8 cellular contexts compared by ENCODE assay signal in the genomic region with DNA sequence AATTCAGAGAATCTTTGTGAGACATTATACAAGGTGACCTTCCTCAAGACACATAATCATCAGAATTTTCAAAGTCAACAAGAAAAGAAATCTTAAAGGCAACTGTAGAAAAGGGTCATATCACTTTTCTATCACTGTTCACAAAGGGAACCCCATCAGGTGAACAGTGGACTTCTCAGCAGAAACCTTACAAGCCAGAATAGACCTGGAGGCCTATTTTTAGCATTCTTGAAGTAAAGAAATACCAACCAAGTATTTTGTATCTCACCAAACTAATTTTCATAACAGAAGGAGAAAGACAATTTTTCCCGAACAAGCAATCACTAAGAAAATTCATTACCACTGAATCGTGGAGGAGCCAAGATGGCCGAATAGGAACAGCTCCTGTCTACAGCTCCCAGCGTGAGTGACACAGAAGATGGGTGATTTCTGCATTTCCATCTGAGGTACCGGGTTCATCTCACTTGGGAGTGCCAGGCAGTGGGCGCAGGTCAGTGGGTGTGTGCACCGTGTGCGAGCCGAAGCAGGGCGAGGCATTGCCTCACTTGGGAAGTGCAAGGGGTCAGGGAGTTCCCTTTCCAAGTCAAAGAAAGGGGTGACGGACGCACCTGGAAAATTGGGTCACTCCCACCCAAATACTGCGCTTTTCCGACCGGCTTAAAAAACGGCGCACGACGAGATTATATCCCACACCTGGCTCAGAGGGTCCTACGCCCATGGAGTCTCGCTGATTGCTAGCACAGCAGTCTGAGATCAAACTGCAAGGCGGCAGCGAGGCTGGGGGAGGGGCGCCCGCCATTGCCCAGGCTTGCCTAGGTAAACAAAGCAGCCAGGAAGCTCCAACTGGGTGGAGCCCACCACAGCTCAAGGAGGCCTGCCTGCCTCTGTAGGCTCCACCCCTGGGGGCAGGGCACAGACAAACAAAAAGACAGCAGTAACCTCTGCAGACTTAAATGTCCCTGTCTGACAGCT.
A peak's percentile ranks its signal among the peaks of the same experiment; 100 is the strongest.
DNase-seq lines count a peak whose midpoint lies in the region; ATAC-seq and TF ChIP-seq lines count a peak whose summit lies in the region.
"Not testable (repeated sequence)": the region's sequence is repeated elsewhere in the genome, so short reads cannot be mapped to it uniquely, and the experiment has no call there.

No MANE protein-coding gene starts in this region.

- not testable (repeated sequence) for H3K36me3 ChIP-seq in CD8-positive, alpha-beta memory T cell (ENCODE audit: insufficient read depth, low read length); H7 (replicated peaks; ENCODE audit: control insufficient read depth, insufficient read depth, low read length); colonic mucosa

- not testable (repeated sequence) for H3K4me1 ChIP-seq in CD8-positive, alpha-beta memory T cell (ENCODE audit: insufficient read depth, low read length); colonic mucosa

- H3K27ac Mint-ChIP-seq in CD8-positive, alpha-beta memory T cell, result peak overlapping the region in 6 of 8 donors; percentile 47 to 97 (median 88)
- H3K27ac Mint-ChIP-seq in activated CD8-positive, alpha-beta memory T cell treated with anti-CD3 and anti-CD28 coated beads, Interleukin-2, amount 10 ng/mL, durations not matched to agents 7 days and 5 days, result peak overlapping the region; percentile 84
- peak overlapping the region; percentile 84 for H3K27ac Mint-ChIP-seq in progenitor cell of endocrine pancreas

- TF ChIP-seq CTCF in colonic mucosa (IDR thresholded peaks at IDR 0.05); progenitor cell of endocrine pancreas (IDR thresholded peaks at IDR 0.05; ENCODE audit: unreplicated experiment): not testable (repeated sequence)

- H3K4me1 Mint-ChIP-seq in CD8-positive, alpha-beta memory T cell; activated CD8-positive, alpha-beta memory T cell treated with anti-CD3 and anti-CD28 coated beads, Interleukin-2, amount 10 ng/mL, durations not matched to agents 7 days and 5 days; progenitor cell of endocrine pancreas (ENCODE audit: low read depth): not testable (repeated sequence)

- H3K36me3 Mint-ChIP-seq in CD8-positive, alpha-beta memory T cell; activated CD8-positive, alpha-beta memory T cell treated with anti-CD3 and anti-CD28 coated beads, Interleukin-2, amount 10 ng/mL, durations not matched to agents 7 days and 5 days; progenitor cell of endocrine pancreas (ENCODE audit: insufficient read depth): not testable (repeated sequence)

- peak in 1 of 5 donors; percentile 5 for DNase-seq in CD8-positive, alpha-beta memory T cell
- DNase-seq in H7; activated CD8-positive, alpha-beta memory T cell treated with anti-CD3 and anti-CD28 coated beads, Interleukin-2, amount 10 ng/mL, durations not matched to agents 7 days and 5 days; colonic mucosa; progenitor cell of endocrine pancreas (ENCODE audit: low spot score, unreplicated experiment): not testable (repeated sequence)
- DNase-seq in NCI-H2081 (lab: John Stamatoyannopoulos, UW) (peak; percentile 9 to 18), NCI-H82 treated with DMSO at 0.1 percent for 48 hours (lab: John Stamatoyannopoulos, UW; ENCODE audit: unreplicated experiment) (peak; percentile 30), left colon (peak; percentile 25 to 38)

- peak overlapping the region; percentile 12 for H3K27ac ChIP-seq in CD8-positive, alpha-beta memory T cell (ENCODE audit: low read depth, low read length)
- H3K27ac ChIP-seq in colonic mucosa, result peak overlapping the region; percentile 20

- H3K9me3 ChIP-seq in CD8-positive, alpha-beta memory T cell (ENCODE audit: low read length); colonic mucosa: not testable (repeated sequence)

- not testable (repeated sequence) for H3K27me3 Mint-ChIP-seq in CD8-positive, alpha-beta memory T cell; activated CD8-positive, alpha-beta memory T cell treated with anti-CD3 and anti-CD28 coated beads, Interleukin-2, amount 10 ng/mL, durations not matched to agents 7 days and 5 days; progenitor cell of endocrine pancreas

- H3K27me3 ChIP-seq in CD8-positive, alpha-beta memory T cell (ENCODE audit: insufficient read depth, low read length, poor library complexity, severe bottlenecking); H7 (ENCODE audit: control insufficient read depth, insufficient read depth, low read length); colonic mucosa: not testable (repeated sequence)

- H3K9me3 Mint-ChIP-seq in CD8-positive, alpha-beta memory T cell; activated CD8-positive, alpha-beta memory T cell treated with anti-CD3 and anti-CD28 coated beads, Interleukin-2, amount 10 ng/mL, durations not matched to agents 7 days and 5 days (ENCODE audit: low read depth); progenitor cell of endocrine pancreas (ENCODE audit: low read depth): not testable (repeated sequence)

- intact Hi-C loops in colonic mucosa (cut with DNase I); left colon (cut with DNase I, micrococcal nuclease): not testable (repeated sequence)

- not testable (repeated sequence) for ATAC-seq in activated CD8-positive, alpha-beta memory T cell treated with anti-CD3 and anti-CD28 coated beads, Interleukin-2, amount 10 ng/mL, durations not matched to agents 7 days and 5 days
- peak; percentile 45 for ATAC-seq in left colon

- not testable (repeated sequence) for H3K9ac ChIP-seq in colonic mucosa (ENCODE audit: low read depth in 2 of 2, low read length in 2 of 2)

- CTCF ChIA-PET in CD8-positive, alpha-beta memory T cell (lab: Charles Lee), result interaction anchor here (0.6 kb wide), 1 partner anchor 25 kb away, joined by 4 read pairs; no protein-coding TSS in a partner anchor
- CTCF ChIA-PET in activated CD8-positive, alpha-beta memory T cell treated with anti-CD3 and anti-CD28 coated beads, Interleukin-2, amount 10 ng/mL, durations not matched to agents 7 days and 5 days (lab: Charles Lee), result not testable (repeated sequence)

- POLR2A ChIA-PET in CD8-positive, alpha-beta memory T cell (lab: Charles Lee), result not testable (repeated sequence)

- peak overlapping the region in 5 of 7 donors; percentile 85 to 93 (median 89) for H3K4me3 Mint-ChIP-seq in CD8-positive, alpha-beta memory T cell
- peak overlapping the region; percentile 78 for H3K4me3 Mint-ChIP-seq in activated CD8-positive, alpha-beta memory T cell treated with anti-CD3 and anti-CD28 coated beads, Interleukin-2, amount 10 ng/mL, durations not matched to agents 7 days and 5 days
- H3K4me3 Mint-ChIP-seq in progenitor cell of endocrine pancreas (ENCODE audit: low read depth), result peak overlapping the region; percentile 67

- not testable (repeated sequence) for H3K4me3 ChIP-seq in CD8-positive, alpha-beta memory T cell (ENCODE audit: low read length)
- H3K4me3 ChIP-seq in H7 (ENCODE audit: insufficient read depth, low read depth, low read length), result peak overlapping the region; percentile 27
- peak overlapping the region; percentile 20 for H3K4me3 ChIP-seq in colonic mucosa
